In the genomic region with DNA sequence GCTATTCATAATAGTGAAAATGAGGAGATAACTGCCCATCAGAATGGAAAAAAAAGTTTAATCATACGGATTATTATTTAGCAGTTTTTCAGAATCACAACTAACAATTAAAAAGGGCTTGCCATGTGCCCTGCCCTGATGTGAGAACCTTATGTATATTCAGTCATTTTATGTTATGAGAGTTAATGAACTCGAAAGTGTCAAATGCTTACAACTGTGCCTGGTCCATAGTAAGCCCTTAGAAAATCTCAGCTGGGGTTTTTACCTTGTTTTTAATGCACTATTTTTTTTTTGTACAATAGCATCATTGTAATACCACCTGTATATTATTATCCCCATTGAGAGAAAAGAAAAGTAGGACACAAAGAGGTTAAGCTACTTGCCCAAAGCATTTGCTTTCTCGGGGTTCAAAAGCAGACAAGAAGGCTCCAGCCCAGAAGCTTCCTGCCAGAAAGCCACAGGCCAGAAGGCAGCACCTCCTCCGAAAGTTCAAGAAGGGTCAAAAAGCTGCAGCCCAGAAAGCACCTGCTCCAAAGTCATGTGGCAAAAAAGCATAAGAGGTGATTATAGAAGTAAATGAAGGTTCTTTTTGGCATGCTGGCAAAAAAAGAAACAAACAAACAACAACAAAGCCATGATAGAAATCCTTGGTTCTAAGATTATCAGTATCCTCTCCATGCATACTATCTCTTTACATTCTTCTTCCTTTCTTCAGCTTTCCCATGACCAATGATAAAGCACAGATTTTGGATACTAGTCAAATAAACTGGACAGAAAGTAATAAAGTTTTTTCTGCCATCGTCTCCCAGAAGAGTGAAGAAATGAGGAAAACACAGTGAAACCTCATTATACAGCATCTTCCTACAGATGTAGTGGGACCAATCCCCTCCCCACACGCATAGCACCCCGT, we compare ENCODE assay signal across 10 cellular contexts. TPM values are rescaled to one million over a fixed set of nuclear protein-coding genes. Genes with fewer than 3 reads are reported as not detected.
DNase-seq lines count a peak whose midpoint lies in the region; ATAC-seq and TF ChIP-seq lines count a peak whose summit lies in the region.
"Had no signal": no experiment of that assay in that cellular context is flagged by ENCODE, and none has a peak within 500 bp of the region (broad histone marks: within the 10 kb centered on the region; RNA-seq: fewer than 3 reads in every experiment).

No MANE protein-coding gene starts in this region.

- H3K9me3 Mint-ChIP-seq in central memory CD8-positive, alpha-beta T cell, result no peaks in the 10 kb centered on the region

- H3K4me3 Mint-ChIP-seq in central memory CD8-positive, alpha-beta T cell, result peak overlapping the region; percentile 25

- H3K27me3 ChIP-seq in thyroid gland, result no peaks in the 10 kb centered on the region

- no peaks in the 10 kb centered on the region for H3K4me1 ChIP-seq in thyroid gland
- H3K4me1 ChIP-seq: psoas muscle had no signal

- H3K36me3 Mint-ChIP-seq in central memory CD8-positive, alpha-beta T cell (ENCODE audit: insufficient read depth), result peaks cover 5% of the 10 kb centered on the region

- intact Hi-C loops in thyroid gland (cut with DNase I), result no loop called here

- H3K4me1 Mint-ChIP-seq in central memory CD8-positive, alpha-beta T cell, result peaks cover 11% of the 10 kb centered on the region

- WGBS in thyroid gland, 2 donors, result 50 to 54% methylated on average over 7 of the region's 7 CpGs

- no peak overlapping the region for H3K4me3 ChIP-seq in thyroid gland (replicated peaks in 1 of 3)
- H3K4me3 ChIP-seq: psoas muscle had no signal

- TF ChIP-seq POLR2A in thyroid gland (IDR thresholded peaks at IDR 0.05), result no peak

- no peaks in the 10 kb centered on the region for H3K9me3 ChIP-seq in thyroid gland

- H3K27ac ChIP-seq in thyroid gland, result no peak overlapping the region
- H3K27ac ChIP-seq: psoas muscle had no signal

- H3K36me3 ChIP-seq in thyroid gland, result no peaks in the 10 kb centered on the region

- no peak for DNase-seq in central memory CD8-positive, alpha-beta T cell (ENCODE audit: low spot score in 2 of 2)
- DNase-seq in NCI-H82 (lab: John Stamatoyannopoulos, UW), result no peak
- no peak for DNase-seq in thyroid gland
- DNase-seq in HCEC 1CT, result no peak
- no peak for DNase-seq in NCI-H748 (lab: John Stamatoyannopoulos, UW; ENCODE audit: unreplicated experiment)
- DNase-seq: activated CD8-positive, alpha-beta memory T cell treated with anti-CD3 and anti-CD28 coated beads, Interleukin-2, amount 50 U/mL, for 48 hours; psoas muscle had no signal

- peak; percentile 98 for ATAC-seq in GM18502 (IDR thresholded peaks at IDR 0.05; ENCODE audit: poor library complexity, unreplicated experiment)
- peak; percentile 98 for ATAC-seq in GM21381 (IDR thresholded peaks at IDR 0.05; ENCODE audit: unreplicated experiment)
- ATAC-seq in HG03354 (IDR thresholded peaks at IDR 0.05; ENCODE audit: poor library complexity, severe bottlenecking, unreplicated experiment), result peak; percentile 98
- ATAC-seq in central memory CD8-positive, alpha-beta T cell (replicated peaks; ENCODE audit: extremely low read depth, poor library complexity, severe bottlenecking), result no peak
- ATAC-seq: psoas muscle had no signal

- H3K27me3 Mint-ChIP-seq in central memory CD8-positive, alpha-beta T cell, result no peaks in the 10 kb centered on the region

- no peak overlapping the region for H3K27ac Mint-ChIP-seq in central memory CD8-positive, alpha-beta T cell (ENCODE audit: low read depth)

- TF ChIP-seq CTCF in thyroid gland (IDR thresholded peaks at IDR 0.05), result no peak

RNA-seq across cellular contexts. Expression of a gene that starts 59.1 kb away (rescaled TPM):
- 100 to 1,000 TPM; 193 to 341 (median 213) TPM for total RNA-seq in thyroid gland
